ENCODE assay signal across 11 cellular contexts in the genomic region with DNA sequence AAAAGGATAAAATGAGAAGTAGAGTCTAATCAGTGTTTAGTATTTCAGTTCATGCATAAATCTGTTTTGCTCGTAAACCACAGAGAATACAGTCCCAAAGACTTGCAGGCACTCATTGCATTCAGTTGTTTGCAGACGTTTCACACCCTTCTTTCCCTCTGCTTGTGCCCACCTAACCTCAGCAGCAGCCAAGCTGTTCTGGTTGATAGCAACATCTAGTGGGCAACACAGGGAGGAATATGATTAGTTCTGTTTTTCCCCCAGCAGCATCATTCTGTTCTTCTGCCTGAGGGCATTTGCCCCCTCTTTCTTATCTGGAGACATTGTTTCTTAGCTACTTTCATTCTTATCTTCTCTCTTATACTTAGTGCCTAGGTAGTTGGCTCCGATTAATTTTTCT.
DNase-seq lines count a peak whose midpoint lies in the region; ATAC-seq and TF ChIP-seq lines count a peak whose summit lies in the region.
"Had no signal": no experiment of that assay in that cellular context is flagged by ENCODE, and none has a peak within 500 bp of the region (broad histone marks: within the 10 kb centered on the region; RNA-seq: fewer than 3 reads in every experiment).

No MANE protein-coding gene starts in this region.

- H3K9me3 Mint-ChIP-seq in WTC11, result no peaks in the 10 kb centered on the region
- no peaks in the 10 kb centered on the region for H3K9me3 Mint-ChIP-seq in stimulated activated memory B cell treated with anti-CD40 and anti-IgM and Interleukin-4, amounts not matched to agents 10 μg/mL and 1 μg/mL and 100 μg/mL, for 72 hours
- H3K9me3 Mint-ChIP-seq: immature natural killer cell had no signal

- H3K4me3 ChIP-seq in IMR-90 (ENCODE audit: insufficient read depth, low read depth, low read length) (no peak overlapping the region), neural cell (ENCODE audit: low read length) (no peak overlapping the region)

- no peaks in the 10 kb centered on the region for H3K27me3 Mint-ChIP-seq in WTC11 (ENCODE audit: low read depth)
- H3K27me3 Mint-ChIP-seq in stimulated activated memory B cell treated with anti-CD40 and anti-IgM and Interleukin-4, amounts not matched to agents 10 μg/mL and 1 μg/mL and 100 μg/mL, for 72 hours, result no peaks in the 10 kb centered on the region
- no peaks in the 10 kb centered on the region for H3K27me3 Mint-ChIP-seq in T-helper 17 cell
- H3K27me3 Mint-ChIP-seq: progenitor cell of endocrine pancreas had no signal

- no peak overlapping the region for H3K18ac ChIP-seq in IMR-90 (ENCODE audit: low read depth, low read length)

- H2AK9ac ChIP-seq in IMR-90 (replicated peaks; ENCODE audit: low read depth, low read length, poor library complexity), result no peak overlapping the region

- intact Hi-C loops in IMR-90 (cut with micrococcal nuclease), result no loop called here

- H3K36me3 Mint-ChIP-seq in WTC11 (peaks cover 3% of the 10 kb centered on the region; the same call in 1 of the 2 replicates), T-helper 17 cell (ENCODE audit: low read depth) (peaks cover 3% of the 10 kb centered on the region)
- H3K36me3 Mint-ChIP-seq in stimulated activated memory B cell treated with anti-CD40 and anti-IgM and Interleukin-4, amounts not matched to agents 10 μg/mL and 1 μg/mL and 100 μg/mL, for 72 hours, result peaks cover 37% of the 10 kb centered on the region

- H3K36me3 ChIP-seq in IMR-90 (ENCODE audit: control insufficient read depth, insufficient read depth, low read length), result peaks cover 10% of the 10 kb centered on the region
- H3K36me3 ChIP-seq in neural cell (ENCODE audit: insufficient read depth, low read length), result peaks cover 10% of the 10 kb centered on the region

- no peaks in the 10 kb centered on the region for H3K9me1 ChIP-seq in IMR-90 (ENCODE audit: insufficient read depth, low read length)

- TF ChIP-seq CTCF in IMR-90 (conservative IDR thresholded peaks at IDR 0.05; ENCODE audit: low read depth, low read length) (0 out of 2 replicates have a peak, but pooled peaks have one; percentile 14), WTC11 (IDR thresholded peaks at IDR 0.05) (no peak), neural cell (IDR thresholded peaks at IDR 0.05; ENCODE audit: poor library complexity, severe bottlenecking) (peak; percentile 17)

- no peak overlapping the region for H2AK5ac ChIP-seq in IMR-90 (ENCODE audit: low read depth, low read length)

- H4K20me1 ChIP-seq in IMR-90 (ENCODE audit: insufficient read depth, low read length), result no peaks in the 10 kb centered on the region
- no peaks in the 10 kb centered on the region for H4K20me1 ChIP-seq in neural cell (ENCODE audit: insufficient read depth)

- no peak overlapping the region for H2BK5ac ChIP-seq in IMR-90 (ENCODE audit: low read depth, low read length, poor library complexity, severe bottlenecking)

- H3K4me1 Mint-ChIP-seq in WTC11, result no peaks in the 10 kb centered on the region
- peaks cover 8% of the 10 kb centered on the region for H3K4me1 Mint-ChIP-seq in stimulated activated memory B cell treated with anti-CD40 and anti-IgM and Interleukin-4, amounts not matched to agents 10 μg/mL and 1 μg/mL and 100 μg/mL, for 72 hours
- H3K4me1 Mint-ChIP-seq in T-helper 17 cell, result peaks cover 6% of the 10 kb centered on the region

- no peak overlapping the region for H3K9ac ChIP-seq in IMR-90 (ENCODE audit: low read depth, low read length)
- H3K9ac ChIP-seq in neural cell (ENCODE audit: low read length), result no peak overlapping the region

- H4K5ac ChIP-seq in IMR-90 (ENCODE audit: low read depth, low read length), result no peak overlapping the region

- no peak overlapping the region for H2BK20ac ChIP-seq in IMR-90 (ENCODE audit: low read depth, low read length)

- H3K27ac Mint-ChIP-seq in WTC11, result no peak overlapping the region; the same call in 1 of the 2 replicates
- H3K27ac Mint-ChIP-seq in stimulated activated memory B cell treated with anti-CD40 and anti-IgM and Interleukin-4, amounts not matched to agents 10 μg/mL and 1 μg/mL and 100 μg/mL, for 72 hours, result no peak overlapping the region
- H3K27ac Mint-ChIP-seq in T-helper 17 cell, result no peak overlapping the region
- H3K27ac Mint-ChIP-seq: progenitor cell of endocrine pancreas had no signal

- H2AFZ ChIP-seq in IMR-90 (replicated peaks; ENCODE audit: low read length, poor library complexity), result no peak overlapping the region
- no peak overlapping the region for H2AFZ ChIP-seq in neural cell (ENCODE audit: low read depth, low read length)

- H3K27ac ChIP-seq in IMR-90 (ENCODE audit: insufficient read depth, low read length), result no peak overlapping the region
- H3K27ac ChIP-seq in neural cell (ENCODE audit: low read length), result no peak overlapping the region

- TF ChIP-seq POLR2A in IMR-90 (IDR thresholded peaks at IDR 0.05; ENCODE audit: low read depth, low read length), result no peak

- H3K4me3 Mint-ChIP-seq in WTC11 (no peak overlapping the region), T-helper 17 cell (no peak overlapping the region)
- H3K4me3 Mint-ChIP-seq in stimulated activated memory B cell treated with anti-CD40 and anti-IgM and Interleukin-4, amounts not matched to agents 10 μg/mL and 1 μg/mL and 100 μg/mL, for 72 hours, result no peak overlapping the region
- H3K4me3 Mint-ChIP-seq: immature natural killer cell had no signal

- H4K8ac ChIP-seq in IMR-90 (ENCODE audit: low read depth in 2 of 2, low read length in 2 of 2), result no peak overlapping the region

- TF ChIP-seq EP300 in neural cell (conservative IDR thresholded peaks at IDR 0.05; ENCODE audit: poor library complexity, severe bottlenecking), result no peak

- peaks cover 0 to 4% of the 10 kb centered on the region in 2 experiments; a peak in 1 of 4 replicates for H3K79me1 ChIP-seq in IMR-90 (ENCODE audit: low read depth in 1 of 2, low read length in 2 of 2)

- no peak overlapping the region for H3K23ac ChIP-seq in IMR-90 (ENCODE audit: low read depth, low read length)

- ATAC-seq in IMR-90 (ENCODE audit: low read depth) (no peak), WTC11 (peak; percentile 63), T-helper 17 cell (no peak)
- ATAC-seq in stimulated activated memory B cell treated with anti-CD40 and anti-IgM and Interleukin-4, amounts not matched to agents 10 μg/mL and 1 μg/mL and 100 μg/mL, for 72 hours, result no peak

- DNase-seq in NCI-H748 (lab: John Stamatoyannopoulos, UW; ENCODE audit: unreplicated experiment), result peak; percentile 42
- DNase-seq in NCI-H748 treated with DMSO at 0.1 percent for 48 hours (lab: John Stamatoyannopoulos, UW), result no peak
- DNase-seq in IMR-90, result peak; percentile 3
- DNase-seq in WTC11 (ENCODE audit: low spot score), result no peak
- DNase-seq in NCI-H187 (lab: John Stamatoyannopoulos, UW), result no peak
- DNase-seq in T-helper 17 cell, result no peak
- DNase-seq: cortex of kidney, immature natural killer cell had no signal

- no peaks in the 10 kb centered on the region for H3K4me1 ChIP-seq in IMR-90 (ENCODE audit: control insufficient read depth, insufficient read depth, low read length)

- dilution Hi-C loops in IMR-90 (cut with HindIII; ENCODE audit: low sequenced_read_pairs, unreplicated experiment), result no loop called here

- no peaks in the 10 kb centered on the region for H3K79me2 ChIP-seq in neural cell (replicated peaks; ENCODE audit: insufficient read depth, low read length)

- TF ChIP-seq RAD21 in IMR-90 (IDR thresholded peaks at IDR 0.05; ENCODE audit: low read length) (peak; percentile 18; the same call in 1 of the 2 replicates), neural cell (conservative IDR thresholded peaks at IDR 0.05) (peak; percentile 10)

- H3K56ac ChIP-seq in IMR-90 (ENCODE audit: extremely low read depth, insufficient read depth, low read length), result no peak overlapping the region

- no peak overlapping the region for H2BK120ac ChIP-seq in IMR-90 (ENCODE audit: low read depth, low read length)

- H3K27me3 ChIP-seq in IMR-90 (ENCODE audit: control insufficient read depth, insufficient read depth, low read length) (no peaks in the 10 kb centered on the region), neural cell (ENCODE audit: insufficient read depth, low read depth, low read length) (no peaks in the 10 kb centered on the region)

- CTCF ChIA-PET in IMR-90 (lab: Yijun Ruan, JAX) (interaction anchor here (0.6 kb wide), 1 partner anchor 12 kb away, joined by 8 read pairs; no protein-coding TSS in a partner anchor), WTC11 (lab: Charles Lee) (interaction anchor here (0.6 to 1.1 kb wide), 2 partner anchors 223 to 251 kb away, joined by 3 read pairs; no protein-coding TSS in a partner anchor)

- H4K91ac ChIP-seq in IMR-90 (ENCODE audit: insufficient read depth, low read depth, low read length), result no peak overlapping the region

- in situ Hi-C loops in IMR-90 (cut with MboI; ENCODE audit: low sequenced_read_pairs), result no loop called here

- POLR2A ChIA-PET in IMR-90 (lab: Charles Lee; ENCODE audit: unreplicated experiment), result no interaction called here
- POLR2A ChIA-PET in WTC11 (lab: Charles Lee), result no interaction called here

- no TSS peak for BruUV-seq in IMR-90 (replicated peaks; lab: Mats Ljungman, UMichigan)

- H3F3A ChIP-seq in neural cell (ENCODE audit: insufficient read depth, low read length, poor library complexity, severe bottlenecking), result no peaks in the 10 kb centered on the region

- H2BK15ac ChIP-seq in IMR-90 (ENCODE audit: low read depth, low read length), result no peak overlapping the region

- H3K9me2 ChIP-seq in neural cell (ENCODE audit: insufficient read depth, low read length), result no peaks in the 10 kb centered on the region

- H3K4ac ChIP-seq in IMR-90 (ENCODE audit: low read depth, low read length), result no peak overlapping the region

- H3K9me3 ChIP-seq in IMR-90 (ENCODE audit: control insufficient read depth, insufficient read depth, low read length), result no peaks in the 10 kb centered on the region
- H3K9me3 ChIP-seq in neural cell (ENCODE audit: low read length), result no peaks in the 10 kb centered on the region
- no peaks in the 10 kb centered on the region for H3K9me3 ChIP-seq in T-helper 17 cell (ENCODE audit: control insufficient read depth, low read length, poor library complexity, severe bottlenecking)

- no peak overlapping the region for H3K14ac ChIP-seq in IMR-90 (replicated peaks; ENCODE audit: low read depth, low read length)

- H3K4me2 ChIP-seq in IMR-90 (ENCODE audit: low read depth, low read length) (no peak overlapping the region), neural cell (ENCODE audit: low read length) (no peak overlapping the region)

- 40% methylated on average over 1 of the region's 3 CpGs; no CpG with 5 or more reads in 1 of the 2 experiments for WGBS in IMR-90 (ENCODE audit: extremely low coverage in 2 of 2, insufficient read length in 1 of 2), 2 experiments

TF ChIP-seq in IMR-90, 13 proteins besides CTCF, POLR2A, EP300 and RAD21:
- TF ChIP-seq MAFK (IDR thresholded peaks at IDR 0.05; ENCODE audit: low read depth, low read length), result no peak

TF ChIP-seq in neural cell, 6 proteins besides CTCF, POLR2A, EP300 and RAD21 (continues in another document):
- TF ChIP-seq POLR2AphosphoS5 (IDR thresholded peaks at IDR 0.05) (no peak), MXI1 (conservative IDR thresholded peaks at IDR 0.05; ENCODE audit: poor library complexity, severe bottlenecking) (no peak), SMC3 (conservative IDR thresholded peaks at IDR 0.05; ENCODE audit: poor library complexity) (no peak), TAF1 (IDR thresholded peaks at IDR 0.05; ENCODE audit: low read depth) (no peak), EZH2 (IDR thresholded peaks at IDR 0.05; ENCODE audit: borderline replicate concordance, insufficient read depth, low read length, poor library complexity, severe bottlenecking) (no peak)

Comparison
In these comparisons a context has a peak if more than half of its experiments do, and no peak if none do; other contexts are left out.
1. DNase-seq: peak in NCI-H748 (single experiment) and IMR-90 (single experiment); none in NCI-H748 treated with DMSO at 0.1 percent for 48 hours (single experiment), WTC11 (single experiment), NCI-H187 (0 of 2) and T-helper 17 cell (0 of 3).